ENCODE assay signal across 10 cellular contexts in genomic region chr7:116356333-116356965, GRCh38.
A peak's percentile ranks its signal among the peaks of the same experiment; 100 is the strongest.
DNase-seq lines count a peak whose midpoint lies in the region; ATAC-seq and TF ChIP-seq lines count a peak whose summit lies in the region.
"Had no signal": no experiment of that assay in that cellular context is flagged by ENCODE, and none has a peak within 500 bp of the region (broad histone marks: within the 10 kb centered on the region; RNA-seq: fewer than 3 reads in every experiment).

No MANE protein-coding gene starts in this region.

- TF ChIP-seq CTCF in A673 (conservative IDR thresholded peaks at IDR 0.05; ENCODE audit: low read depth, low read length) (no peak), heart left ventricle (IDR thresholded peaks at IDR 0.05) (no peak)

- POLR2A ChIA-PET in A673 (lab: Charles Lee; ENCODE audit: low non-redundant PET): no interaction called here

- CTCF ChIA-PET in A673 (lab: Charles Lee): no interaction called here

- H3K9me3 ChIP-seq in A673 (ENCODE audit: low read depth, low read length, poor library complexity, severe bottlenecking) (peaks cover 12% of the 10 kb centered on the region), SK-N-MC (ENCODE audit: low read depth, low read length) (no peaks in the 10 kb centered on the region), heart left ventricle (no peaks in the 10 kb centered on the region)

- peak overlapping the region; percentile 70 for H3K9ac ChIP-seq in SK-N-MC (ENCODE audit: insufficient read length)
- H3K9ac ChIP-seq in rectal smooth muscle tissue (ENCODE audit: low read length): no peak overlapping the region

- WGBS in heart left ventricle, 4 donors: 45 to 78% (median 52%) methylated on average over 1 of the region's 1 CpG

- no TSS peak for BruUV-seq in A673 (replicated peaks; lab: Mats Ljungman, UMichigan)

- peak in 3 of 4 donors; percentile 16 to 27 (median 17) for ATAC-seq in heart left ventricle

- peak overlapping the region; percentile 86 for H3K27ac ChIP-seq in A673 (ENCODE audit: low read depth, low read length, poor library complexity, severe bottlenecking)
- peak overlapping the region; percentile 97 for H3K27ac ChIP-seq in SK-N-MC
- peak overlapping the region; percentile 78 to 95 (median 86) for H3K27ac ChIP-seq in heart left ventricle
- peak overlapping the region; percentile 88 for H3K27ac ChIP-seq in rectal smooth muscle tissue (ENCODE audit: low read depth, low read length)

- TF ChIP-seq POLR2A in heart left ventricle (IDR thresholded peaks at IDR 0.05): no peak

- intact Hi-C loops in A673 (cut with micrococcal nuclease; ENCODE audit: unreplicated experiment) (no loop called here), heart left ventricle (cut with DNase I) (loop anchor here (2.0 to 10.0 kb wide), 16 partner anchors 36 to 228 kb away; partner anchors contain the start of gene CAV1 (in 3 of the 10))

- DNase-seq in A673 (ENCODE audit: low spot score): no peak
- DNase-seq in SK-N-MC (ENCODE audit: low read depth, low spot score): no peak
- DNase-seq in heart left ventricle: no peak
- DNase-seq in stimulated activated naive CD4-positive, alpha-beta T cell (lab: John Stamatoyannopoulos, UW): no peak
- DNase-seq in SHP77 treated with DMSO at 0.1 percent for 48 hours (lab: John Stamatoyannopoulos, UW): no peak
- DNase-seq in NCI-H1694 (lab: John Stamatoyannopoulos, UW): no peak
- DNase-seq in DMS 273 treated with DMSO at 0.1 percent for 48 hours (lab: John Stamatoyannopoulos, UW): no peak
- DNase-seq: head of caudate nucleus, trophoblast cell had no signal

- H3K4me3 ChIP-seq in A673 (ENCODE audit: low read depth, low read length, poor library complexity, severe bottlenecking) (no peak overlapping the region), SK-N-MC (peak overlapping the region; percentile 75; the same call in 1 of the 2 replicates), heart left ventricle (peak overlapping the region in 3 of 12 donors; percentile 27 to 37 (median 28)), rectal smooth muscle tissue (ENCODE audit: low read length) (no peak overlapping the region)

- H3K27me3 ChIP-seq in A673 (replicated peaks; ENCODE audit: insufficient read depth, low read depth, low read length, poor library complexity) (no peaks in the 10 kb centered on the region), heart left ventricle (no peaks in the 10 kb centered on the region), rectal smooth muscle tissue (ENCODE audit: control insufficient read depth, insufficient read depth, low read length) (no peaks in the 10 kb centered on the region)

- no peaks in the 10 kb centered on the region for H3K36me3 ChIP-seq in A673 (ENCODE audit: insufficient read depth, low read length, poor library complexity, severe bottlenecking)
- H3K36me3 ChIP-seq in SK-N-MC (ENCODE audit: insufficient read depth, low read length): no peaks in the 10 kb centered on the region
- no peaks in the 10 kb centered on the region for H3K36me3 ChIP-seq in heart left ventricle
- H3K36me3 ChIP-seq in rectal smooth muscle tissue (ENCODE audit: control insufficient read depth, insufficient read depth, low read length): no peaks in the 10 kb centered on the region

- H3K4me1 ChIP-seq in A673 (ENCODE audit: insufficient read depth, low read length, poor library complexity, severe bottlenecking): peaks cover 51% of the 10 kb centered on the region
- H3K4me1 ChIP-seq in heart left ventricle: peaks cover 3 to 68% (median 54%) of the 10 kb centered on the region in 12 donors
- H3K4me1 ChIP-seq in rectal smooth muscle tissue (ENCODE audit: control insufficient read depth, insufficient read depth, low read length): peaks cover 26% of the 10 kb centered on the region
